ENCODE assay signal across 12 cellular contexts in genomic region chr9:77952641-77953341, GRCh38.
A peak's percentile ranks its signal among the peaks of the same experiment; 100 is the strongest.
DNase-seq lines count a peak whose midpoint lies in the region; ATAC-seq, FAIRE-seq and TF ChIP-seq lines count a peak whose summit lies in the region.
"Had no signal": no experiment of that assay in that cellular context is flagged by ENCODE, and none has a peak within 500 bp of the region (broad histone marks: within the 10 kb centered on the region; RNA-seq: fewer than 3 reads in every experiment).

No MANE protein-coding gene starts in this region.

- no peak for TF ChIP-seq EP300 in GM12878 (IDR thresholded peaks at IDR 0.05; ENCODE audit: borderline replicate concordance in 1 of 2, control insufficient read depth in 1 of 2, low read depth in 2 of 2, low read length in 2 of 2)

- BruUV-seq in GM12878 (replicated peaks; lab: Mats Ljungman, UMichigan), result no TSS peak

- no peak overlapping the region for H3K4me3 ChIP-seq in GM12878
- no peak overlapping the region for H3K4me3 ChIP-seq in upper lobe of right lung
- no peak overlapping the region for H3K4me3 ChIP-seq in mesendoderm (ENCODE audit: low read length)
- H3K4me3 ChIP-seq: psoas muscle had no signal

- ATAC-seq in GM12878 (peak; percentile 15; the same call in 1 of the 3 replicates), upper lobe of right lung (peak; percentile 56), HG03025 (IDR thresholded peaks at IDR 0.05; ENCODE audit: low FRiP score, unreplicated experiment) (no peak)
- ATAC-seq: esophagus mucosa had no signal

- H2AK5ac ChIP-seq in mesendoderm (ENCODE audit: low read length), result no peak overlapping the region

- no peak overlapping the region for H2AFZ ChIP-seq in GM12878 (ENCODE audit: control insufficient read depth, low read depth, low read length)

- RAD21 ChIA-PET in GM12878 (lab: Charles Lee; ENCODE audit: unreplicated experiment), result no interaction called here

- WGBS in GM12878 (ENCODE audit: insufficient coverage, insufficient replicate concordance, low lambda C conversion rate, missing lambda C conversion rate), result 0% methylated on average over 2 of the region's 2 CpGs
- WGBS in mesendoderm (ENCODE audit: extremely low coverage, insufficient coverage, low lambda C conversion rate), result no CpG with 5 or more reads among the region's 2 CpGs

- SMC1A ChIA-PET in GM12878 (lab: Charles Lee; ENCODE audit: uncharacterized antibody, unreplicated experiment), result interaction anchor here (0.7 to 4.4 kb wide), 4 partner anchors 12 to 150 kb away, joined by 3 to 19 read pairs (median 6); no protein-coding TSS in a partner anchor

- H3K18ac ChIP-seq in mesendoderm (ENCODE audit: low read length), result no peak overlapping the region

- H3K9ac ChIP-seq in GM12878 (ENCODE audit: control insufficient read depth, insufficient read depth, low read length), result no peak overlapping the region
- H3K9ac ChIP-seq in mesendoderm (ENCODE audit: low read length), result no peak overlapping the region

- no peak for TF ChIP-seq POLR2A in GM12878 (IDR thresholded peaks at IDR 0.05; ENCODE audit: low read depth, low read length)

- H4K8ac ChIP-seq in mesendoderm (ENCODE audit: low read depth, low read length), result no peak overlapping the region

- DNase-seq in GM12878 (ENCODE audit: low read depth, low spot score) (no peak), upper lobe of right lung (no peak), UCSD-AML1 (lab: John Stamatoyannopoulos, UW; ENCODE audit: unreplicated experiment) (no peak), mesendoderm (no peak)
- DNase-seq: psoas muscle; stimulated activated naive CD4-positive, alpha-beta T cell; T-helper 2 cell had no signal

- peaks cover 25% of the 10 kb centered on the region for H3K79me1 ChIP-seq in mesendoderm (ENCODE audit: low read length)

- H3K56ac ChIP-seq in mesendoderm (ENCODE audit: low read length), result no peak overlapping the region

- no peak overlapping the region for H3K4ac ChIP-seq in mesendoderm (ENCODE audit: low read depth, low read length)

- H3K27me3 ChIP-seq in GM12878 (replicated peaks in 1 of 2; ENCODE audit: control insufficient read depth in 2 of 2, insufficient read depth in 2 of 2, low read length in 1 of 2) (no peaks in the 10 kb centered on the region), upper lobe of right lung (no peaks in the 10 kb centered on the region), mesendoderm (ENCODE audit: insufficient read depth, low read length, poor library complexity) (no peaks in the 10 kb centered on the region)

- TF ChIP-seq CTCF in GM12878 (IDR thresholded peaks at IDR 0.05 in 2 of 3, conservative IDR thresholded peaks at IDR 0.05 in 1 of 3; ENCODE audit: control insufficient read depth in 2 of 3, extremely low read depth in 1 of 3, insufficient read depth in 1 of 3, low read depth in 3 of 3, low read length in 3 of 3) (no peak), upper lobe of right lung (IDR thresholded peaks at IDR 0.05) (no peak)

- no peaks in the 10 kb centered on the region for H4K20me1 ChIP-seq in GM12878 (ENCODE audit: control insufficient read depth, insufficient read depth)

- no peak overlapping the region for H2BK15ac ChIP-seq in mesendoderm (replicated peaks; ENCODE audit: low read depth)

- no peak overlapping the region for H2BK120ac ChIP-seq in mesendoderm (ENCODE audit: low read depth, low read length)

- H3K4me1 ChIP-seq in GM12878 (ENCODE audit: control insufficient read depth, insufficient read depth, low read length) (no peaks in the 10 kb centered on the region), upper lobe of right lung (peaks cover 49% of the 10 kb centered on the region), mesendoderm (ENCODE audit: control insufficient read depth, low read depth, low read length) (peaks cover 17% of the 10 kb centered on the region)

- peak overlapping the region; percentile 48 for H3K27ac ChIP-seq in KOPT-K1 (ENCODE audit: low read depth, low read length, poor library complexity, severe bottlenecking)
- no peak overlapping the region for H3K27ac ChIP-seq in GM12878 (ENCODE audit: control insufficient read depth, insufficient read depth)
- peak overlapping the region; percentile 47 for H3K27ac ChIP-seq in upper lobe of right lung
- no peak overlapping the region for H3K27ac ChIP-seq in mesendoderm (ENCODE audit: low read depth, low read length)
- H3K27ac ChIP-seq: psoas muscle had no signal

- H3K4me2 ChIP-seq in GM12878 (ENCODE audit: control insufficient read depth, insufficient read depth), result no peak overlapping the region
- no peak overlapping the region for H3K4me2 ChIP-seq in mesendoderm (ENCODE audit: low read length)

- H3K36me3 ChIP-seq in KOPT-K1 (ENCODE audit: insufficient read depth, low read length) (peaks cover 9% of the 10 kb centered on the region), GM12878 (ENCODE audit: control insufficient read depth in 2 of 2, insufficient read depth in 2 of 2, low read length in 1 of 2) (no peaks in the 10 kb centered on the region), upper lobe of right lung (no peaks in the 10 kb centered on the region), mesendoderm (ENCODE audit: control insufficient read depth, insufficient read depth, low read length) (no peaks in the 10 kb centered on the region)

- no peak overlapping the region for H2BK5ac ChIP-seq in mesendoderm (ENCODE audit: low read length)

- POLR2A ChIA-PET in GM12878 (lab: Charles Lee), result interaction anchor here (1.0 kb wide), 1 partner anchor 44 kb away, joined by 3 read pairs; no protein-coding TSS in a partner anchor

- no peak for TF ChIP-seq RAD21 in GM12878 (IDR thresholded peaks at IDR 0.05; ENCODE audit: insufficient read depth, low read depth, low read length)

- intact Hi-C loops in GM12878 (cut with micrococcal nuclease; ENCODE audit: unreplicated experiment) (no loop called here), upper lobe of right lung (cut with DNase I) (no loop called here)

- FAIRE-seq in GM12878 (lab: Jason Lieb, UNC), result no peak
- peak; percentile 88 for FAIRE-seq in islet of Langerhans (lab: Jason Lieb, UNC)
- FAIRE-seq: HTR-8/SVneo had no signal

- H3K9me3 ChIP-seq in KOPT-K1 (ENCODE audit: insufficient read depth, low read length, poor library complexity, severe bottlenecking) (no peaks in the 10 kb centered on the region), GM12878 (replicated peaks; ENCODE audit: control insufficient read depth, insufficient read depth, low read length) (no peaks in the 10 kb centered on the region), upper lobe of right lung (no peaks in the 10 kb centered on the region)
- H3K9me3 ChIP-seq: psoas muscle had no signal

- H3K79me2 ChIP-seq in GM12878 (ENCODE audit: control insufficient read depth, insufficient read depth, low read length) (no peaks in the 10 kb centered on the region), mesendoderm (ENCODE audit: control insufficient read depth, insufficient read depth, low read length) (peaks cover 29% of the 10 kb centered on the region)

- in situ Hi-C loops in GM12878 (cut with MboI), result no loop called here

- no peak overlapping the region for H3K23ac ChIP-seq in mesendoderm (ENCODE audit: low read length)

- H4K5ac ChIP-seq in mesendoderm (ENCODE audit: low read length), result no peak overlapping the region

- CTCF ChIA-PET in GM12878 (lab: Yijun Ruan, JAX), result no interaction called here

TF ChIP-seq in GM12878, 131 proteins besides CTCF, POLR2A, EP300 and RAD21:
- no peak for TF ChIP-seq SIX5 (IDR thresholded peaks at IDR 0.05; ENCODE audit: low read depth, low read length, severe bottlenecking)
- no peak for TF ChIP-seq TCF12 (IDR thresholded peaks at IDR 0.05; ENCODE audit: low read depth, low read length)
- TF ChIP-seq USF1 (IDR thresholded peaks at IDR 0.05; ENCODE audit: borderline replicate concordance, extremely low read length, insufficient read depth, low read depth, low read length), result no peak
- TF ChIP-seq RUNX3 (IDR thresholded peaks at IDR 0.05; ENCODE audit: low read length), result no peak
- TF ChIP-seq GATAD2B (conservative IDR thresholded peaks at IDR 0.05; ENCODE audit: low read depth), result no peak
- no peak for TF ChIP-seq CHD2 (IDR thresholded peaks at IDR 0.05; ENCODE audit: borderline replicate concordance, low read depth, low read length)
- no peak for TF ChIP-seq IRF5 (IDR thresholded peaks at IDR 0.05; ENCODE audit: borderline replicate concordance)
- no peak for TF ChIP-seq NR2C1 (IDR thresholded peaks at IDR 0.05)
- no peak for TF ChIP-seq LARP7 (IDR thresholded peaks at IDR 0.05)
- TF ChIP-seq HDAC6 (IDR thresholded peaks at IDR 0.05; ENCODE audit: unreplicated experiment), result no peak

Comparison
In these comparisons a context has a peak if more than half of its experiments do, and no peak if none do; other contexts are left out.
1. H3K27ac ChIP-seq: peak in KOPT-K1 (single experiment) and upper lobe of right lung (single experiment); none in GM12878 (single experiment) and mesendoderm (single experiment).